ENCODE assay signal across 8 cellular contexts in the genomic region with DNA sequence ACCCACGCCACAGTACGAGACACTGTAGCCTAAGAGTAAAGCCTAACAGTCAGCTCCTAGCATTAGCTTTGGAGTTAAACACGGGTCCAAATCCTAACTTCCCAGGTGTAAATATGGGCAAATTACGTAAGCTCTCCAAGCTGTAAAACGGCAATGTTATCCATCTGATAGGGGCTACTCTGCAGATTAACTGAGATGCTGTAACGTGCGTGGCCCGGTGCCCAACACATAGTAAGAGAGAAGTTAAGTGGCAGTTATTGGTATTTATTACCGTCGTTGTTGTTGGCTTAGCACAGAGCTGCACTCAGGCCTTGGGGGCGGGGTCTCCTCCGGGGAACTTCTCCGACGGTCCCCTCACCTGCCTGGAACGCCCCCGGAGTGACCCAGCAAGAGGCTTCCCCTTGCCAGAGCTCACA. TPM values are rescaled to one million over a fixed set of nuclear protein-coding genes. Genes with fewer than 3 reads are reported as not detected.
DNase-seq lines count a peak whose midpoint lies in the region; ATAC-seq and TF ChIP-seq lines count a peak whose summit lies in the region.

No MANE protein-coding gene starts in this region.

- H3K36me3 Mint-ChIP-seq in IgD-negative memory B cell: peaks cover 1% of the 10 kb centered on the region
- H3K36me3 Mint-ChIP-seq in naive thymus-derived CD8-positive, alpha-beta T cell: peaks cover 0 to 3% (median 0%) of the 10 kb centered on the region in 3 donors

- H3K36me3 ChIP-seq in BLaER1 (peaks cover 27% of the 10 kb centered on the region), colonic mucosa (no peaks in the 10 kb centered on the region)

- peak overlapping the region; percentile 94 to 100 (median 100) for H3K27ac Mint-ChIP-seq in IgD-negative memory B cell
- H3K27ac Mint-ChIP-seq in naive thymus-derived CD8-positive, alpha-beta T cell: peak overlapping the region; percentile 94 to 100 (median 99)

- H3K4me1 Mint-ChIP-seq in IgD-negative memory B cell: peaks cover 36 to 41% (median 36%) of the 10 kb centered on the region in 3 donors
- peaks cover 26 to 79% (median 70%) of the 10 kb centered on the region in 4 donors for H3K4me1 Mint-ChIP-seq in naive thymus-derived CD8-positive, alpha-beta T cell

- H3K9ac ChIP-seq in BLaER1: peak overlapping the region; percentile 95
- peak overlapping the region; percentile 94 to 95 for H3K9ac ChIP-seq in colonic mucosa (ENCODE audit: low read depth in 2 of 2, low read length in 2 of 2)

- H3K27me3 ChIP-seq in BLaER1: no peaks in the 10 kb centered on the region
- no peaks in the 10 kb centered on the region for H3K27me3 ChIP-seq in colonic mucosa

- POLR2A ChIA-PET in naive thymus-derived CD8-positive, alpha-beta T cell (lab: Charles Lee): interaction anchor here (0.6 to 10.1 kb wide), 20 partner anchors 9 to 220 kb away, joined by 3 to 227 read pairs (median 4); a partner anchor contains a TSS

- H3K4me3 ChIP-seq in BLaER1 (peak overlapping the region; percentile 92), colonic mucosa (peak overlapping the region; percentile 98)

- peak overlapping the region; percentile 97 to 100 (median 100) for H3K4me3 Mint-ChIP-seq in IgD-negative memory B cell
- peak overlapping the region; percentile 93 to 100 (median 98) for H3K4me3 Mint-ChIP-seq in naive thymus-derived CD8-positive, alpha-beta T cell

- peaks cover 27% of the 10 kb centered on the region; the same call in 1 of the 2 replicates for H4K20me1 ChIP-seq in BLaER1

- H3K4me1 ChIP-seq in BLaER1: peaks cover 61% of the 10 kb centered on the region
- peaks cover 16% of the 10 kb centered on the region for H3K4me1 ChIP-seq in colonic mucosa

- ATAC-seq in naive thymus-derived CD8-positive, alpha-beta T cell: no peak
- ATAC-seq in HG03469 (IDR thresholded peaks at IDR 0.05; ENCODE audit: unreplicated experiment): no peak

- H3K4me2 ChIP-seq in BLaER1: peak overlapping the region; percentile 94

- no peaks in the 10 kb centered on the region for H3K9me3 ChIP-seq in BLaER1
- no peaks in the 10 kb centered on the region for H3K9me3 ChIP-seq in colonic mucosa

- H3K27me3 Mint-ChIP-seq in IgD-negative memory B cell: no peaks in the 10 kb centered on the region
- no peaks in the 10 kb centered on the region for H3K27me3 Mint-ChIP-seq in naive thymus-derived CD8-positive, alpha-beta T cell

- H3K27ac ChIP-seq in BLaER1 (peak overlapping the region; percentile 86), colonic mucosa (peak overlapping the region; percentile 94)

- intact Hi-C loops in colonic mucosa (cut with DNase I): no loop called here

- TF ChIP-seq CTCF in colonic mucosa (IDR thresholded peaks at IDR 0.05): no peak

- no peak for DNase-seq in colonic mucosa
- DNase-seq in naive thymus-derived CD8-positive, alpha-beta T cell: no peak
- DNase-seq in NCI-H2029 (lab: John Stamatoyannopoulos, UW): no peak
- no peak for DNase-seq in MV-4-11 (lab: John Stamatoyannopoulos, UW)
- no peak for DNase-seq in T-helper 9 cell

- no peaks in the 10 kb centered on the region for H3K9me3 Mint-ChIP-seq in IgD-negative memory B cell
- H3K9me3 Mint-ChIP-seq in naive thymus-derived CD8-positive, alpha-beta T cell: no peaks in the 10 kb centered on the region

RNA-seq across cellular contexts. Expression of a gene that starts 0.5 kb away (rescaled TPM):
- 101 TPM for polyA plus RNA-seq in IgD-negative memory B cell
- 10 to 100 TPM; 59.0 to 60.6 TPM for total RNA-seq in colonic mucosa
- 10 to 100 TPM; 44.6 to 53.7 TPM for total RNA-seq in naive thymus-derived CD8-positive, alpha-beta T cell
- 100 to 1,000 TPM in 2 of 3 donors, 10 to 100 TPM in 1; 99.9 to 115 (median 110) TPM for polyA plus RNA-seq in naive thymus-derived CD8-positive, alpha-beta T cell

RNA-seq across cellular contexts. Expression of a gene that starts 7.1 kb away (rescaled TPM):
- 11.4 TPM for polyA plus RNA-seq in IgD-negative memory B cell
- 10 to 100 TPM; 37.7 to 50.0 TPM for total RNA-seq in colonic mucosa
- total RNA-seq in naive thymus-derived CD8-positive, alpha-beta T cell: 100 to 1,000 TPM; 266 to 275 TPM
- polyA plus RNA-seq in naive thymus-derived CD8-positive, alpha-beta T cell: 10 to 100 TPM; 13.3 to 67.1 (median 20.1) TPM

RNA-seq across cellular contexts. Expression of a gene that starts 23.8 kb away (rescaled TPM):
- not detected for polyA plus RNA-seq in IgD-negative memory B cell
- total RNA-seq in colonic mucosa: 1 to 10 TPM; 1.1 to 2.1 TPM
- under 1 TPM; 0.22 to 0.31 TPM for total RNA-seq in naive thymus-derived CD8-positive, alpha-beta T cell
- polyA plus RNA-seq in naive thymus-derived CD8-positive, alpha-beta T cell: under 1 TPM; 0.07 to 0.22 (median 0.15) TPM

Comparison
In these comparisons a context has a peak if more than half of its experiments do, and no peak if none do; other contexts are left out.
1. RNA of a gene that starts 7.1 kb away (total RNA-seq): 266 to 275 TPM in naive thymus-derived CD8-positive, alpha-beta T cell; 37.7 to 50.0 TPM in colonic mucosa; every median in the first group is over 4 times any median in the second.